Comparison of ENCODE assay signal across 20 cellular contexts in genomic region chr21:27761623-27762022, GRCh38.
DNase-seq lines count a peak whose midpoint lies in the region; ATAC-seq and TF ChIP-seq lines count a peak whose summit lies in the region.
"Had no signal": no experiment of that assay in that cellular context is flagged by ENCODE, and none has a peak within 500 bp of the region (broad histone marks: within the 10 kb centered on the region; RNA-seq: fewer than 3 reads in every experiment).

No MANE protein-coding gene starts in this region.

- no peaks in the 10 kb centered on the region for H3K36me3 ChIP-seq in psoas muscle (ENCODE audit: insufficient read depth in 1 of 2, low read depth in 1 of 2)
- H3K36me3 ChIP-seq: BLaER1, SJCRH30, thoracic aorta had no signal

- WGBS in psoas muscle, 3 donors, result 41 to 50% (median 50%) methylated on average over 1 of the region's 1 CpG

- no peaks in the 10 kb centered on the region for H3K36me3 Mint-ChIP-seq in nephron (ENCODE audit: low read depth)
- no peaks in the 10 kb centered on the region for H3K36me3 Mint-ChIP-seq in naive thymus-derived CD8-positive, alpha-beta T cell
- H3K36me3 Mint-ChIP-seq: naive B cell had no signal

- H3K27me3 ChIP-seq in psoas muscle (ENCODE audit: insufficient read depth in 3 of 3, low read length in 2 of 3), result no peaks in the 10 kb centered on the region
- H3K27me3 ChIP-seq: BLaER1, SJCRH30 had no signal

- TF ChIP-seq CTCF in epithelial cell of esophagus (IDR thresholded peaks at IDR 0.05; ENCODE audit: insufficient read depth, low read depth, low read length, missing control alignments) (no peak), nephron (IDR thresholded peaks at IDR 0.05; ENCODE audit: unreplicated experiment in 3 of 3) (no peak), psoas muscle (IDR thresholded peaks at IDR 0.05) (no peak)

- no peak for ATAC-seq in psoas muscle
- no peak for ATAC-seq in naive thymus-derived CD8-positive, alpha-beta T cell
- ATAC-seq: right cardiac atrium; stimulated activated naive CD8-positive, alpha-beta T cell treated with anti-CD3 and anti-CD28 coated beads, Interleukin-15, Interleukin-2, amounts not matched to agents 100 U/mL and 50 U/mL, for 24 hours had no signal

- H3K27me3 Mint-ChIP-seq in nephron (ENCODE audit: low read depth), result no peaks in the 10 kb centered on the region
- no peaks in the 10 kb centered on the region for H3K27me3 Mint-ChIP-seq in naive thymus-derived CD8-positive, alpha-beta T cell
- H3K27me3 Mint-ChIP-seq: naive B cell had no signal

- DNase-seq in EH (ENCODE audit: low read depth), result peak; percentile 9
- DNase-seq in SK-MEL-5 (ENCODE audit: low read depth, low spot score), result peak; percentile 85
- DNase-seq in epithelial cell of esophagus (ENCODE audit: low read depth), result peak; percentile 7
- DNase-seq in psoas muscle, result no peak
- no peak for DNase-seq in mucosa of gallbladder (ENCODE audit: low spot score)
- DNase-seq in naive thymus-derived CD8-positive, alpha-beta T cell, result no peak
- no peak for DNase-seq in ACHN
- DNase-seq: activated CD8-positive, alpha-beta memory T cell treated with anti-CD3 and anti-CD28 coated beads for 24 hours; activated T-cell treated with anti-CD3 and anti-CD28 coated beads, Interleukin-2, amount 50 U/mL, for 1 hour; KG1; naive B cell; NCI-H1436 treated with DMSO at 0.1 percent for 48 hours; NCI-H526 treated with DMSO at 0.1 percent for 48 hours; right cardiac atrium; stimulated activated naive CD8-positive, alpha-beta T cell treated with anti-CD3 and anti-CD28 coated beads, Interleukin-15, Interleukin-2, amounts not matched to agents 100 U/mL and 50 U/mL, for 24 hours had no signal

- no peak overlapping the region for H3K4me3 Mint-ChIP-seq in nephron
- no peak overlapping the region for H3K4me3 Mint-ChIP-seq in naive thymus-derived CD8-positive, alpha-beta T cell
- H3K4me3 Mint-ChIP-seq: naive B cell had no signal

- POLR2A ChIA-PET in naive thymus-derived CD8-positive, alpha-beta T cell (lab: Charles Lee), result no interaction called here

- H3K9me3 Mint-ChIP-seq in nephron, result peaks cover 6% of the 10 kb centered on the region
- peaks cover 0 to 4% (median 0%) of the 10 kb centered on the region in 9 donors for H3K9me3 Mint-ChIP-seq in naive thymus-derived CD8-positive, alpha-beta T cell

- peaks cover 6% of the 10 kb centered on the region for H3K4me1 ChIP-seq in psoas muscle
- H3K4me1 ChIP-seq: BLaER1, SJCRH30 had no signal

- intact Hi-C loops in psoas muscle (cut with DNase I), result loop anchor here in 1 of 2 donors (5.0 kb wide), 1 partner anchor 576 kb away; no protein-coding TSS in a partner anchor

- H3K27ac Mint-ChIP-seq in nephron, result peak overlapping the region; percentile 24 to 83 (median 58)
- no peak overlapping the region for H3K27ac Mint-ChIP-seq in naive thymus-derived CD8-positive, alpha-beta T cell
- H3K27ac Mint-ChIP-seq: naive B cell had no signal

- H3K4me3 ChIP-seq in epithelial cell of esophagus (ENCODE audit: low read length) (no peak overlapping the region), psoas muscle (no peak overlapping the region)
- H3K4me3 ChIP-seq: BLaER1, lung, SJCRH30, thoracic aorta had no signal

- in situ Hi-C loops in SK-MEL-5 (cut with HindIII; ENCODE audit: low pct_unique_long_range_greater_than_20kb, low sequenced_read_pairs), result no loop called here
- in situ Hi-C loops in ACHN (cut with HindIII; ENCODE audit: low pct_ligation_motif_present, low pct_unique_long_range_greater_than_20kb, low sequenced_read_pairs), result no loop called here

- peaks cover 12% of the 10 kb centered on the region for H3K4me1 Mint-ChIP-seq in nephron
- H3K4me1 Mint-ChIP-seq in naive thymus-derived CD8-positive, alpha-beta T cell, result no peaks in the 10 kb centered on the region
- H3K4me1 Mint-ChIP-seq: naive B cell had no signal

- no peak overlapping the region for H3K27ac ChIP-seq in psoas muscle
- H3K27ac ChIP-seq: BLaER1, SJCRH30, thoracic aorta had no signal

- H3K9me3 ChIP-seq in psoas muscle, result no peaks in the 10 kb centered on the region
- H3K9me3 ChIP-seq: BLaER1, SJCRH30, thoracic aorta had no signal

Comparison
In these comparisons a context has a peak if more than half of its experiments do, and no peak if none do; other contexts are left out.
1. DNase-seq: peak in EH (single experiment), SK-MEL-5 (single experiment) and epithelial cell of esophagus (single experiment); none in psoas muscle (0 of 2), mucosa of gallbladder (single experiment), naive thymus-derived CD8-positive, alpha-beta T cell (0 of 10) and ACHN (single experiment).
2. H3K27ac Mint-ChIP-seq: peak in nephron (3 of 3); none in naive thymus-derived CD8-positive, alpha-beta T cell (0 of 10).